In genomic region chr5:136143763-136144162, GRCh38 we compare ENCODE assay signal across 37 cellular contexts. TPM values are rescaled to one million over a fixed set of nuclear protein-coding genes. Genes with fewer than 3 reads are reported as not detected.
"Had no signal": no experiment of that assay in that cellular context is flagged by ENCODE, and none has a peak within 500 bp of the region (broad histone marks: within the 10 kb centered on the region; RNA-seq: fewer than 3 reads in every experiment).

No MANE protein-coding gene starts in this region.

- H2AFZ ChIP-seq: PC-9 had no signal

- DNase-seq: activated B cell treated with CpG ODN at 0.5 μM for 24 hours; activated CD4-positive, alpha-beta memory T cell treated with anti-CD3 and anti-CD28 coated beads, Interleukin-2, amount 10 ng/mL, durations not matched to agents 7 days and 5 days; activated CD4-positive, alpha-beta T cell treated with anti-CD3 and anti-CD28 coated beads for 4 hours; activated CD4-positive, CD25-positive, alpha-beta regulatory T cell treated with anti-CD3 and anti-CD28 coated beads, Interleukin-2, amount 50 U/mL, for 72 hours; activated CD8-positive, alpha-beta memory T cell treated with anti-CD3 and anti-CD28 coated beads for 24 hours; activated CD8-positive, alpha-beta memory T cell treated with anti-CD3 and anti-CD28 coated beads, Interleukin-2, amount 10 ng/mL, durations not matched to agents 7 days and 5 days; activated CD8-positive, alpha-beta memory T cell treated with anti-CD3 and anti-CD28 coated beads, Interleukin-2, amount 50 U/mL, for 48 hours; activated effector memory CD4-positive, alpha-beta T cell treated with Interleukin-2 at 50 U/mL for 16 hours; activated naive CD4-positive, alpha-beta T cell; activated naive CD4-positive, alpha-beta T cell treated with anti-CD3 and anti-CD28 coated beads, Interleukin-2, amount 50 U/mL, for 16 hours; activated naive CD8-positive, alpha-beta T cell treated with anti-CD3 and anti-CD28 coated beads for 36 hours; activated T-cell treated with anti-CD3 and anti-CD28 coated beads, Interleukin-2, amount 50 U/mL, for 48 hours; amygdala; Kasumi-1; NCI-H187 treated with DMSO at 0.1 percent for 48 hours; NCI-H2081; NCI-H2171 treated with DMSO at 0.1 percent for 48 hours; NCI-H2227 treated with DMSO at 0.1 percent for 48 hours; NCI-H446; NCI-H510A treated with DMSO at 0.1 percent for 48 hours; NCI-H526 treated with DMSO at 0.1 percent for 48 hours; NK-92 treated with Interleukin-12 subunit alpha and Interleukin-12 subunit beta, amount 100 ng/mL, for 24 hours; PC-9; SIG-M5; SW 1271; T-helper 1 cell; T-helper 2 cell; T-helper 9 cell had no signal

- H3K27ac ChIP-seq: ascending aorta, cardiac muscle cell, PC-9, RWPE1, VCaP had no signal

- H3K36me3 ChIP-seq: ascending aorta, cardiac muscle cell had no signal

- H3K4me3 ChIP-seq: ascending aorta, cardiac muscle cell, PC-9 had no signal

- H3K4me2 ChIP-seq: PC-9 had no signal

- H3K27me3 ChIP-seq: ascending aorta, cardiac muscle cell had no signal

- H3K9me3 ChIP-seq: ascending aorta had no signal

RNA-seq across cellular contexts. Expression of gene SMIM32, which starts 49.2 kb away (rescaled TPM):
- total RNA-seq: activated B cell treated with CpG ODN at 0.5 μM for 24 hours; activated CD4-positive, alpha-beta memory T cell treated with anti-CD3 and anti-CD28 coated beads, Interleukin-2, amount 10 ng/mL, durations not matched to agents 7 days and 5 days; activated CD8-positive, alpha-beta memory T cell treated with anti-CD3 and anti-CD28 coated beads, Interleukin-2, amount 10 ng/mL, durations not matched to agents 7 days and 5 days; activated naive CD8-positive, alpha-beta T cell treated with anti-CD3 and anti-CD28 coated beads for 36 hours; ascending aorta; chondrocyte; M059J; PC-9; Right ventricle myocardium inferior; SK-MEL-5 had no signal
- polyA plus RNA-seq: cardiac muscle cell, IgD-negative memory B cell had no signal
